16 cellular contexts compared by ENCODE assay signal in genomic region chr7:41911792-41912191, GRCh38.
DNase-seq lines count a peak whose midpoint lies in the region; ATAC-seq and TF ChIP-seq lines count a peak whose summit lies in the region.
"Had no signal": no experiment of that assay in that cellular context is flagged by ENCODE, and none has a peak within 500 bp of the region (broad histone marks: within the 10 kb centered on the region; RNA-seq: fewer than 3 reads in every experiment).

No MANE protein-coding gene starts in this region.

- WGBS in mammary epithelial cell (ENCODE audit: low coverage, missing lambda C conversion rate) = 57% methylated on average over 2 of the region's 2 CpGs

- H3K4me1 ChIP-seq in mammary epithelial cell (ENCODE audit: insufficient read depth, low read length) = peaks cover 41% of the 10 kb centered on the region
- no peaks in the 10 kb centered on the region for H3K4me1 ChIP-seq in neural progenitor cell
- H3K4me1 ChIP-seq: HAP-1 had no signal

- no peak for TF ChIP-seq CTCF in AG09309 (IDR thresholded peaks at IDR 0.05; ENCODE audit: control insufficient read depth, insufficient read depth, low read depth, low read length, missing control alignments)
- no peak for TF ChIP-seq CTCF in mammary epithelial cell (conservative IDR thresholded peaks at IDR 0.05 in 1 of 2, IDR thresholded peaks at IDR 0.05 in 1 of 2; ENCODE audit: extremely low read depth in 1 of 2, insufficient read depth in 1 of 2, low read depth in 1 of 2, low read length in 2 of 2)
- no peak for TF ChIP-seq CTCF in neural progenitor cell (IDR thresholded peaks at IDR 0.05)

- H3K27ac Mint-ChIP-seq in neural progenitor cell = no peak overlapping the region
- H3K27ac Mint-ChIP-seq: naive thymus-derived CD8-positive, alpha-beta T cell had no signal

- H3K79me2 ChIP-seq in mammary epithelial cell (ENCODE audit: insufficient read depth, low read length) (no peaks in the 10 kb centered on the region), neural progenitor cell (ENCODE audit: low read depth) (no peaks in the 10 kb centered on the region)

- no peak overlapping the region for H3K4me3 Mint-ChIP-seq in neural progenitor cell
- H3K4me3 Mint-ChIP-seq: naive thymus-derived CD8-positive, alpha-beta T cell had no signal

- H3K27me3 Mint-ChIP-seq in neural progenitor cell (ENCODE audit: insufficient read depth, low read depth) = no peaks in the 10 kb centered on the region

- H3K9ac ChIP-seq in mammary epithelial cell (ENCODE audit: insufficient read depth, low read length) (no peak overlapping the region), neural progenitor cell (no peak overlapping the region)

- no peaks in the 10 kb centered on the region for H3F3A ChIP-seq in neural progenitor cell (ENCODE audit: low read depth)

- H3K4me1 Mint-ChIP-seq in neural progenitor cell = no peaks in the 10 kb centered on the region

- BruUV-seq in mammary epithelial cell (replicated peaks; lab: Mats Ljungman, UMichigan) = no TSS peak

- no peak for ATAC-seq in GM21381 (IDR thresholded peaks at IDR 0.05; ENCODE audit: unreplicated experiment)
- ATAC-seq: naive thymus-derived CD8-positive, alpha-beta T cell; right cardiac atrium had no signal

- H3K27me3 ChIP-seq in mammary epithelial cell (ENCODE audit: insufficient read depth, low read length) = no peaks in the 10 kb centered on the region
- H3K27me3 ChIP-seq in neural progenitor cell = no peaks in the 10 kb centered on the region

- H3K4me3 ChIP-seq in AG09309 (ENCODE audit: control insufficient read depth, low read depth, low read length) (no peak overlapping the region), mammary epithelial cell (replicated peaks in 1 of 3; ENCODE audit: insufficient read depth in 1 of 3, low read depth in 2 of 3, low read length in 3 of 3) (no peak overlapping the region), neural progenitor cell (no peak overlapping the region)
- H3K4me3 ChIP-seq: HAP-1 had no signal

- peak overlapping the region; percentile 69 for H3K4me2 ChIP-seq in mammary epithelial cell (ENCODE audit: insufficient read depth, low read depth, low read length)
- no peak overlapping the region for H3K4me2 ChIP-seq in neural progenitor cell

- in situ Hi-C loops in mammary epithelial cell (cut with MboI; ENCODE audit: low sequenced_read_pairs in 2 of 2) = no loop called here

- peak overlapping the region; percentile 80 for H3K27ac ChIP-seq in mammary epithelial cell (ENCODE audit: insufficient read depth, low read depth, low read length)
- H3K27ac ChIP-seq in neural progenitor cell = no peak overlapping the region
- no peak overlapping the region for H3K27ac ChIP-seq in caudate nucleus (ENCODE audit: low read depth, low read length)

- H4K20me1 ChIP-seq in mammary epithelial cell (ENCODE audit: insufficient read depth, low read length) (no peaks in the 10 kb centered on the region), neural progenitor cell (ENCODE audit: low read depth) (no peaks in the 10 kb centered on the region)

- H3K9me3 ChIP-seq in mammary epithelial cell (replicated peaks; ENCODE audit: insufficient read depth, low read length) (no peaks in the 10 kb centered on the region), neural progenitor cell (ENCODE audit: low read depth) (no peaks in the 10 kb centered on the region)
- H3K9me3 ChIP-seq: HAP-1 had no signal

- DNase-seq in AG09309 (ENCODE audit: low read depth) = peak; percentile 64
- peak; percentile 86 for DNase-seq in HCEC 1CT
- DNase-seq in mammary epithelial cell = peak; percentile 66
- no peak for DNase-seq in neural progenitor cell (ENCODE audit: low spot score)
- DNase-seq in RKO (ENCODE audit: low spot score) = no peak
- no peak for DNase-seq in NCI-H510A (lab: John Stamatoyannopoulos, UW)
- DNase-seq in caudate nucleus (lab: John Stamatoyannopoulos, UW) = no peak
- DNase-seq: activated naive CD4-positive, alpha-beta T cell; cerebellar nuclear complex; DMS 273 treated with DMSO at 0.1 percent for 48 hours; naive thymus-derived CD8-positive, alpha-beta T cell; NCI-H1092 treated with DMSO at 0.1 percent for 48 hours; right cardiac atrium; stimulated activated CD4-positive, alpha-beta T cell treated with anti-CD3 and anti-CD28 coated beads, Interleukin-2, amount 100 ng/mL, for 48 hours had no signal

- intact Hi-C loops in mammary epithelial cell (cut with micrococcal nuclease) = loop anchor here (10.0 kb wide), 1 partner anchor 157 kb away; no protein-coding TSS in a partner anchor

- H2AFZ ChIP-seq in mammary epithelial cell (ENCODE audit: low read depth, low read length) = peak overlapping the region; percentile 88
- H2AFZ ChIP-seq in neural progenitor cell (replicated peaks) = peak overlapping the region; percentile 15

- CTCF ChIA-PET in mammary epithelial cell (lab: Charles Lee; ENCODE audit: low non-redundant PET) = no interaction called here

- H3K9me3 Mint-ChIP-seq in neural progenitor cell = peaks cover 3% of the 10 kb centered on the region
- H3K9me3 Mint-ChIP-seq: naive thymus-derived CD8-positive, alpha-beta T cell had no signal

- no peaks in the 10 kb centered on the region for H3K36me3 Mint-ChIP-seq in neural progenitor cell
- H3K36me3 Mint-ChIP-seq: naive thymus-derived CD8-positive, alpha-beta T cell had no signal

- H3K36me3 ChIP-seq in mammary epithelial cell (ENCODE audit: insufficient read depth, low read length) (no peaks in the 10 kb centered on the region), neural progenitor cell (no peaks in the 10 kb centered on the region)
- H3K36me3 ChIP-seq: HAP-1 had no signal

- dilution Hi-C loops in mammary epithelial cell (cut with HindIII; ENCODE audit: low sequenced_read_pairs) = no loop called here

Comparison
In these comparisons a context has a peak if more than half of its experiments do, and no peak if none do; other contexts are left out.
1. DNase-seq: peak in AG09309 (single experiment), HCEC 1CT (single experiment) and mammary epithelial cell (single experiment); none in neural progenitor cell (single experiment), RKO (single experiment), NCI-H510A (single experiment) and caudate nucleus (0 of 61).